In genomic region chr7:100119701-100120517, GRCh38 we compare ENCODE assay signal across 8 cellular contexts. TPM values are rescaled to one million over a fixed set of nuclear protein-coding genes. Genes with fewer than 3 reads are reported as not detected.
DNase-seq lines count a peak whose midpoint lies in the region; ATAC-seq and TF ChIP-seq lines count a peak whose summit lies in the region.

No MANE protein-coding gene starts in this region.

- DNase-seq in activated gamma-delta T cell treated with Interleukin-2 at 50 U/mL for 16 hours, result peak; percentile 69
- no peak for DNase-seq in activated gamma-delta T cell (lab: John Stamatoyannopoulos, UW)
- peak; percentile 55 to 70 for DNase-seq in NCI-H446 (lab: John Stamatoyannopoulos, UW)
- peak; percentile 61 for DNase-seq in activated CD8-positive, alpha-beta memory T cell treated with anti-CD3 and anti-CD28 coated beads, Interleukin-2, amount 50 U/mL, for 4 hours
- DNase-seq in epithelial cell of prostate (ENCODE audit: low read depth, low spot score), result no peak
- peak; percentile 62 to 71 (median 65) for DNase-seq in mucosa of descending colon
- DNase-seq in stimulated activated CD8-positive, alpha-beta memory T cell treated with anti-CD3 and anti-CD28 coated beads, Interleukin-7, amount 100 ng/mL, for 24 hours (ENCODE audit: low read depth), result peak; percentile 41

- no peaks in the 10 kb centered on the region for H3K36me3 ChIP-seq in mucosa of descending colon (ENCODE audit: low read depth)

- ATAC-seq in HG02840 (IDR thresholded peaks at IDR 0.05; ENCODE audit: low FRiP score, unreplicated experiment) (peak; percentile 42), mucosa of descending colon (peak; percentile 49)

- TF ChIP-seq CTCF in mucosa of descending colon (IDR thresholded peaks at IDR 0.05), result no peak

- peaks cover 29% of the 10 kb centered on the region for H3K4me1 ChIP-seq in mucosa of descending colon (ENCODE audit: low read depth)

- peak overlapping the region; percentile 67 for H3K27ac ChIP-seq in epithelial cell of prostate

- H3K4me3 ChIP-seq in mucosa of descending colon, result peak overlapping the region; percentile 54

- H3K9me3 ChIP-seq in mucosa of descending colon, result no peaks in the 10 kb centered on the region

- intact Hi-C loops in mucosa of descending colon (cut with DNase I, micrococcal nuclease), result no loop called here

RNA-seq across cellular contexts. Expression of gene CNPY4, which starts 0.5 kb away (rescaled TPM):
- 10 to 100 TPM in 1 of 3 donors, 1 to 10 TPM in 2; 7.8 to 19.4 (median 8.6) TPM for total RNA-seq in mucosa of descending colon

RNA-seq across cellular contexts. Expression of gene TAF6, which starts 0.8 kb away (rescaled TPM):
- 10 to 100 TPM; 31.6 to 62.5 (median 34.2) TPM for total RNA-seq in mucosa of descending colon

RNA-seq across cellular contexts. Expression of gene MBLAC1, which starts 6.9 kb away (rescaled TPM):
- 1 to 10 TPM; 2.5 to 4.9 (median 3.2) TPM for total RNA-seq in mucosa of descending colon

RNA-seq across cellular contexts. Expression of gene AP4M1, which starts 18.5 kb away (rescaled TPM):
- 10 to 100 TPM; 18.0 to 30.9 (median 23.9) TPM for total RNA-seq in mucosa of descending colon

RNA-seq across cellular contexts. Expression of gene MCM7, which starts 18.7 kb away (rescaled TPM):
- total RNA-seq in mucosa of descending colon, result 10 to 100 TPM; 62.7 to 92.2 (median 65.5) TPM

Comparison
In these comparisons a context has a peak if more than half of its experiments do, and no peak if none do; other contexts are left out.
1. DNase-seq: peak in activated gamma-delta T cell treated with Interleukin-2 at 50 U/mL for 16 hours (single experiment), NCI-H446 (2 of 2), activated CD8-positive, alpha-beta memory T cell treated with anti-CD3 and anti-CD28 coated beads, Interleukin-2, amount 50 U/mL, for 4 hours (single experiment), mucosa of descending colon (3 of 3) and stimulated activated CD8-positive, alpha-beta memory T cell treated with anti-CD3 and anti-CD28 coated beads, Interleukin-7, amount 100 ng/mL, for 24 hours (single experiment); none in activated gamma-delta T cell (single experiment) and epithelial cell of prostate (single experiment).